In genomic region chr16:84505249-84506156, GRCh38 we compare ENCODE assay signal across 8 cellular contexts. TPM values are rescaled to one million over a fixed set of nuclear protein-coding genes. Genes with fewer than 3 reads are reported as not detected.
A peak's percentile ranks its signal among the peaks of the same experiment; 100 is the strongest.
DNase-seq lines count a peak whose midpoint lies in the region; ATAC-seq, FAIRE-seq and TF ChIP-seq lines count a peak whose summit lies in the region.

No MANE protein-coding gene starts in this region.

- intact Hi-C loops in left ventricle myocardium superior (cut with micrococcal nuclease), result no loop called here
- intact Hi-C loops in K562 (cut with micrococcal nuclease), result no loop called here
- intact Hi-C loops in vagina (cut with DNase I), result no loop called here

- H3K4me1 Mint-ChIP-seq in memory B cell, result peaks cover 36% of the 10 kb centered on the region

- no TSS peak for BruUV-seq in K562 (replicated peaks; lab: Mats Ljungman, UMichigan)

- peak overlapping the region; percentile 66 to 90 for H3K9ac ChIP-seq in K562 (ENCODE audit: insufficient read depth in 1 of 2, low read depth in 2 of 2, low read length in 2 of 2)

- H3K27me3 ChIP-seq in cardiac muscle cell (no peaks in the 10 kb centered on the region), K562 (ENCODE audit: control insufficient read depth in 2 of 2, insufficient read depth in 2 of 2, low read length in 2 of 2) (peaks cover 0 to 7% of the 10 kb centered on the region in 2 experiments; a peak in 1 of 5 replicates), vagina (no peaks in the 10 kb centered on the region)

- DNase-seq in cardiac muscle cell (ENCODE audit: low read depth in 1 of 2, low spot score in 1 of 2), result no peak
- no peak for DNase-seq in left ventricle myocardium superior
- no peak for DNase-seq in K562 (ENCODE audit: extremely low read depth in 1 of 4, low spot score in 3 of 4)
- DNase-seq in memory B cell (ENCODE audit: low spot score in 2 of 2), result peak in 1 of 2 donors; percentile 21
- DNase-seq in vagina (ENCODE audit: extremely low spot score in 2 of 2), result no peak
- no peak for DNase-seq in NCI-H1694 treated with DMSO at 0.1 percent for 48 hours (lab: John Stamatoyannopoulos, UW)
- DNase-seq in HTR-8/SVneo (ENCODE audit: insufficient read length, low spot score), result no peak

- H3K9me3 ChIP-seq in cardiac muscle cell (ENCODE audit: low read depth) (no peaks in the 10 kb centered on the region), K562 (replicated peaks; ENCODE audit: control insufficient read depth, insufficient read depth, low read depth, low read length) (no peaks in the 10 kb centered on the region), vagina (no peaks in the 10 kb centered on the region)

- H3K9me3 Mint-ChIP-seq in memory B cell, result no peaks in the 10 kb centered on the region

- TF ChIP-seq POLR2A in K562 (conservative IDR thresholded peaks at IDR 0.05) (no peak), vagina (IDR thresholded peaks at IDR 0.05) (no peak)

- TF ChIP-seq EP300 in K562 (IDR thresholded peaks at IDR 0.05; ENCODE audit: low read length), result no peak

- H3K27me3 Mint-ChIP-seq in memory B cell, result no peaks in the 10 kb centered on the region

- peak overlapping the region; percentile 90 for H3K4me3 Mint-ChIP-seq in memory B cell

- peak overlapping the region; percentile 83 for H3K27ac Mint-ChIP-seq in memory B cell

- H3K27ac ChIP-seq in cardiac muscle cell, result peak overlapping the region; percentile 64
- peak overlapping the region; percentile 63 for H3K27ac ChIP-seq in K562 (ENCODE audit: extremely low read depth, low read depth, low read length)
- H3K27ac ChIP-seq in vagina, result peak overlapping the region; percentile 84

- no peak for TF ChIP-seq CTCF in cardiac muscle cell (IDR thresholded peaks at IDR 0.05; ENCODE audit: low read depth, low read length)
- TF ChIP-seq CTCF in K562 (IDR thresholded peaks at IDR 0.05 in 2 of 3, conservative IDR thresholded peaks at IDR 0.05 in 1 of 3; ENCODE audit: insufficient read depth in 2 of 3, low read depth in 1 of 3, low read length in 3 of 3), result no peak
- TF ChIP-seq CTCF in vagina (IDR thresholded peaks at IDR 0.05), result no peak

- no peaks in the 10 kb centered on the region for H4K20me1 ChIP-seq in K562 (replicated peaks; ENCODE audit: control insufficient read depth, insufficient read depth, low read length)

- peak overlapping the region; percentile 96 for H3K4me2 ChIP-seq in K562 (ENCODE audit: insufficient read depth, low read length)

- no peaks in the 10 kb centered on the region for H3K9me1 ChIP-seq in K562 (ENCODE audit: control insufficient read depth, insufficient read depth, low read length)

- H3K4me3 ChIP-seq in cardiac muscle cell (peak overlapping the region; percentile 74), K562 (peak overlapping the region; percentile 61), vagina (peak overlapping the region; percentile 79 to 98)

- 57% methylated on average over 33 of the region's 33 CpGs for WGBS in K562 (ENCODE audit: insufficient coverage, low coverage, missing lambda C conversion rate)

- H3K4me1 ChIP-seq in cardiac muscle cell (ENCODE audit: low read depth) (no peaks in the 10 kb centered on the region), K562 (replicated peaks in 1 of 2; ENCODE audit: control insufficient read depth in 2 of 2, insufficient read depth in 2 of 2, low read length in 2 of 2) (peaks cover 15 to 37% of the 10 kb centered on the region in 2 experiments), vagina (peaks cover 36% of the 10 kb centered on the region)

- ATAC-seq in left ventricle myocardium superior (no peak), K562 (no peak), memory B cell (ENCODE audit: low read depth) (no peak), GM19467 (IDR thresholded peaks at IDR 0.05; ENCODE audit: unreplicated experiment) (no peak)

- peaks cover 2% of the 10 kb centered on the region for H3K36me3 Mint-ChIP-seq in memory B cell

- TF ChIP-seq RAD21 in K562 (CRISPR knock-in tag; conservative IDR thresholded peaks at IDR 0.05 in 1 of 2, IDR thresholded peaks at IDR 0.05 in 1 of 2), result no peak

- in situ Hi-C loops in K562 (cut with MboI), result no loop called here

- POLR2A ChIA-PET in K562 (lab: Yijun Ruan, JAX), result interaction anchor here (0.6 to 4.4 kb wide), 11 partner anchors 8 to 1205 kb away, joined by 3 to 23 read pairs (median 4); no protein-coding TSS in a partner anchor

- no peak for FAIRE-seq in K562 (lab: Jason Lieb, UNC)
- no peak for FAIRE-seq in HTR-8/SVneo (lab: Jason Lieb, UNC)

- peaks cover 6% of the 10 kb centered on the region for H3K79me2 ChIP-seq in K562 (ENCODE audit: control insufficient read depth, insufficient read depth, low read length)

- peak overlapping the region; percentile 86 for H2AFZ ChIP-seq in K562 (ENCODE audit: low read depth, low read length)

- CTCF ChIA-PET in K562 (lab: Yijun Ruan, JAX; ENCODE audit: low intra/inter-chr PET ratio), result interaction anchor here (1.4 to 1.9 kb wide), 2 partner anchors 117 to 229 kb away, joined by 4 to 13 read pairs; no protein-coding TSS in a partner anchor

- no peaks in the 10 kb centered on the region for H3K36me3 ChIP-seq in cardiac muscle cell
- no peaks in the 10 kb centered on the region; the same call in 2 of the 3 replicates for H3K36me3 ChIP-seq in K562 (ENCODE audit: control insufficient read depth, insufficient read depth, low read length)
- H3K36me3 ChIP-seq in vagina, result no peaks in the 10 kb centered on the region

TF ChIP-seq in K562, 482 proteins besides CTCF, POLR2A, EP300 and RAD21 (continues in another document):
- TF ChIP-seq ZNF592 (IDR thresholded peaks at IDR 0.05) (0 out of 2 replicates have a peak, but pooled peaks have one; percentile 16), ZNF143 (CRISPR knock-in tag; IDR thresholded peaks at IDR 0.05) (0 out of 2 replicates have a peak, but pooled peaks have one; percentile 13), RBM15 (IDR thresholded peaks at IDR 0.05; ENCODE audit: insufficient read depth, low read length) (no peak), GATAD2B (IDR thresholded peaks at IDR 0.05; ENCODE audit: borderline replicate concordance) (no peak), HDAC3 (IDR thresholded peaks at IDR 0.05; ENCODE audit: borderline replicate concordance, partially characterized antibody) (no peak), ZFP1 (CRISPR knock-in tag; IDR thresholded peaks at IDR 0.05) (no peak), MEF2A (IDR thresholded peaks at IDR 0.05; ENCODE audit: control insufficient read depth, low read depth, low read length) (no peak), RHOXF2B (CRISPR knock-in tag; conservative IDR thresholded peaks at IDR 0.05) (no peak), SAFB (IDR thresholded peaks at IDR 0.05; ENCODE audit: borderline replicate concordance, low read depth, low read length) (no peak), TRIM28 (IDR thresholded peaks at IDR 0.05) (no peak), CCAR2 (IDR thresholded peaks at IDR 0.05; ENCODE audit: low read depth, low read length) (no peak), MXI1 (IDR thresholded peaks at IDR 0.05; ENCODE audit: low read depth, low read length) (no peak)

RNA-seq across cellular contexts. Expression of gene MEAK7, which starts 1.0 kb away (rescaled TPM):
- total RNA-seq in cardiac muscle cell (16.3 and 28.7 TPM in 2 replicates), left ventricle myocardium superior (4.4 TPM), K562 (2014; rRNA removed) (6.1 and 7.8 TPM in 2 replicates), K562 (2014; rRNA removed; fragmentation: Illumina TruSeq; extraction: Trizol) (5.2 and 5.6 TPM in 2 replicates), K562 (2015; rRNA removed; fragmentation: Illumina TruSeq; extraction: Trizol) (6.5 and 6.6 TPM in 2 replicates), K562 (2021) (9.8 and 10.0 TPM in 2 replicates), vagina (28.5 TPM)
- polyA plus RNA-seq in cardiac muscle cell (26.6 and 33.4 TPM in 2 replicates), K562 (2011; rRNA removed) (13.2 and 14.5 TPM in 2 replicates), K562 (2014; fragmentation: Illumina TruSeq; extraction: Trizol) (8.7 and 8.8 TPM in 2 replicates), K562 (2014; fragmentation: Nextera tagmentation; extraction: Ambion mirVana) (1 to 10 TPM; 1.4 to 1.8 TPM), K562 (2014; rRNA removed) (6.2 and 6.3 TPM in 2 replicates)
- 28.0 and 31.3 TPM in 2 replicates for total RNA-seq in K562 (2011; cell fraction: chromatin; rRNA removed; ENCODE audit: low replicate concordance)
- total RNA-seq in K562 (2011; cell fraction: nucleolus; rRNA removed), result 15.3 and 17.1 TPM in 2 replicates
- 20.8 and 27.1 TPM in 2 replicates for total RNA-seq in K562 (2011; cell fraction: nucleoplasm; rRNA removed)
- 10.5 and 17.4 TPM in 2 replicates for polyA plus RNA-seq in K562 (2011; cell fraction: cytosol; rRNA removed)
- 10.3 and 11.5 TPM in 2 replicates for polyA plus RNA-seq in K562 (2011; cell fraction: nucleus; rRNA removed)
- 7.7 and 9.3 TPM in 2 replicates for polyA plus RNA-seq in K562 (2012)
- 14.5 and 17.2 TPM in 2 replicates for polyA minus RNA-seq in K562 (2011; rRNA and poly(A)+ RNA removed)
- polyA minus RNA-seq in K562 (2011; cell fraction: cytosol; rRNA and poly(A)+ RNA removed), result 9.0 and 11.2 TPM in 2 replicates
- polyA minus RNA-seq in K562 (2011; cell fraction: nucleus; rRNA and poly(A)+ RNA removed), result 7.8 and 14.0 TPM in 2 replicates
